ENCODE assay signal across 18 cellular contexts in the genomic region with DNA sequence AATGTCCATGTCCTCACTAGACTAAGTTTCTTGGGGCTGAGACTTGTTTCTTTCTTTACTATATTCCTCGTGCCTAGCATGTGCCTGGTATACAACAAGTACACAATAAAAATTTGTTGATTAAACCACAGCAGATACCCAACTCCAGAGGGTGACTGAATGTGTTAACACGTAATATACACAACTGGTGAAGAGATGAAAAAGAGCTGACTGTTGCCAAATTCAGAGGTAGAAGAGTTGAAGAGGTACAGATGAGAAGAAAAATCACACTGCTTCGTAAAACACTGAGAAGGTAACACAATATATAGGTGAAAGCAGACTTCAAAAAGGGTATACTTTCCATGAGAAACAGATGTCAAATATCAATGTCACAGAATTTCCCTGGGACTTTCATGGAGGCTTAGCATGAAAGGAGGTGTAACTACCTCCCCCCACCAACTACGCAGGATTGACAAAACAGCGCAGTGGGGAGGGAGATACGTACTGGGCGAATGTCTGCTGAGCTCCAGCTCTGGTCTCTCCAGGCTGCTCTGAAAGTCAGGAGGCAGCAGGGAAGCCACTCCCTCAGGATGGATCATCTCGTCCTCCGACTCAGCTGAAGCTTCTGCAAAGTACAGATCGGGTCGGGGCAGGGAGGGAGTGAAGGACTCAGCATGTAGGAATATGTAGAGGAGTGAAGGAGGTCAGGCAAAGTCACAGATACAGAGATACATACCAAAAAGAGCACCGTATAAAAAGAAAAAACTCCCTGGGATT. TPM values are rescaled to one million over a fixed set of nuclear protein-coding genes. Genes with fewer than 3 reads are reported as not detected.
"Had no signal": no experiment of that assay in that cellular context is flagged by ENCODE, and none has a peak within 500 bp of the region (broad histone marks: within the 10 kb centered on the region; RNA-seq: fewer than 3 reads in every experiment).

No MANE protein-coding gene starts in this region.

- DNase-seq: activated CD4-positive, alpha-beta T cell treated with anti-CD3 and anti-CD28 coated beads for 48 hours; activated CD8-positive, alpha-beta T cell treated with anti-CD3 and anti-CD28 coated beads, Interleukin-2, amount 10 ng/mL, durations not matched to agents 7 days and 5 days; effector CD4-positive, alpha-beta T cell; gastrocnemius medialis; kidney; left ventricle myocardium superior; mesendoderm; stimulated activated CD4-positive, alpha-beta T cell treated with anti-CD3 and anti-CD28 coated beads, Interleukin-4, amount 100 ng/mL, for 1 hour; T1000; transverse colon; WERI-Rb-1 had no signal

- H3K4me1 ChIP-seq: SJSA1 had no signal

- H3K9me3 ChIP-seq: gastrocnemius medialis, SJSA1, transverse colon had no signal

- FAIRE-seq: colon, kidney had no signal

- H2AFZ ChIP-seq: hepatocyte had no signal

- H3K27me3 ChIP-seq: gastrocnemius medialis, hepatocyte, SJSA1, transverse colon had no signal

- H3K4me2 ChIP-seq: hepatocyte had no signal

- H3K27ac ChIP-seq: epithelial cell of prostate, gastrocnemius medialis, hepatocyte, SJSA1, transverse colon, WERI-Rb-1 had no signal

- ATAC-seq: activated CD8-positive, alpha-beta T cell treated with anti-CD3 and anti-CD28 coated beads, Interleukin-2, amount 10 ng/mL, durations not matched to agents 7 days and 5 days; gastrocnemius medialis; left ventricle myocardium superior had no signal

- H3K4me3 ChIP-seq: gastrocnemius medialis, hepatocyte, SJSA1, transverse colon had no signal

- H3K27ac Mint-ChIP-seq: activated CD8-positive, alpha-beta T cell treated with anti-CD3 and anti-CD28 coated beads, Interleukin-2, amount 10 ng/mL, durations not matched to agents 7 days and 5 days had no signal

- H3K4me3 Mint-ChIP-seq: activated CD8-positive, alpha-beta T cell treated with anti-CD3 and anti-CD28 coated beads, Interleukin-2, amount 10 ng/mL, durations not matched to agents 7 days and 5 days had no signal

RNA-seq across cellular contexts. Expression of gene CIROP, which starts 15.1 kb away (rescaled TPM):
- total RNA-seq: activated CD8-positive, alpha-beta T cell treated with anti-CD3 and anti-CD28 coated beads, Interleukin-2, amount 10 ng/mL, durations not matched to agents 7 days and 5 days; cardiac septum; gastrocnemius medialis; hepatocyte; kidney; left ventricle myocardium superior; osteocyte; SJSA1; transverse colon had no signal
- polyA plus RNA-seq: hepatocyte, neural cell had no signal

RNA-seq across cellular contexts. Expression of gene CEBPE, which starts 29.4 kb away (rescaled TPM):
- total RNA-seq: cardiac septum, gastrocnemius medialis, hepatocyte, kidney, left ventricle myocardium superior, osteocyte, SJSA1, transverse colon had no signal
- polyA plus RNA-seq: hepatocyte, neural cell had no signal
